Comparison of ENCODE assay signal across 8 cellular contexts in genomic region chr4:102760645-102761477, GRCh38. TPM values are rescaled to one million over a fixed set of nuclear protein-coding genes. Genes with fewer than 3 reads are reported as not detected.
DNase-seq lines count a peak whose midpoint lies in the region; ATAC-seq, FAIRE-seq and TF ChIP-seq lines count a peak whose summit lies in the region.

MANBA (minus strand) TSS chr4:102760968; CDS start chr4:102760894, 74 bp downstream.

- peaks cover 3% of the 10 kb centered on the region for H3K27me3 Mint-ChIP-seq in stimulated activated naive CD8-positive, alpha-beta T cell treated with anti-CD3 and anti-CD28 coated beads, Interleukin-15, amount 100 ng/mL, for 72 hours

- peak within 1 kb of the TSS; percentile 94 to 96 for H3K4me3 Mint-ChIP-seq in stimulated activated naive CD8-positive, alpha-beta T cell treated with anti-CD3 and anti-CD28 coated beads, Interleukin-15, amount 100 ng/mL, for 72 hours

- peak within 1 kb of the TSS; percentile 80 for H3K27ac ChIP-seq in neural cell (ENCODE audit: low read length)

- H2AFZ ChIP-seq in neural cell (ENCODE audit: low read depth, low read length), result peak within 1 kb of the TSS; percentile 82

- H3K4me3 ChIP-seq in LNCaP clone FGC (ENCODE audit: low read depth, low read length) (peak within 1 kb of the TSS; percentile 92), fibroblast of villous mesenchyme (ENCODE audit: low read depth, low read length) (peak within 1 kb of the TSS; percentile 87), neural cell (ENCODE audit: low read length) (peak within 1 kb of the TSS; percentile 94)

- TF ChIP-seq POLR2A in H54 (IDR thresholded peaks at IDR 0.05; ENCODE audit: low read depth, low read length), result peak; percentile 70
- peak; percentile 98 for TF ChIP-seq POLR2A in Raji (IDR thresholded peaks at IDR 0.05; ENCODE audit: insufficient read depth, low read depth, low read length)

- no peaks in the 10 kb centered on the region for H3K9me2 ChIP-seq in neural cell (ENCODE audit: insufficient read depth, low read length)

- H3K36me3 ChIP-seq in ES-I3 (ENCODE audit: insufficient read depth, low read length) (no peaks in the 10 kb centered on the region), neural cell (ENCODE audit: insufficient read depth, low read length) (no peaks in the 10 kb centered on the region)

- peak within 1 kb of the TSS; percentile 69 for H3K4me2 ChIP-seq in neural cell (ENCODE audit: low read length)

- H3K4me1 Mint-ChIP-seq in stimulated activated naive CD8-positive, alpha-beta T cell treated with anti-CD3 and anti-CD28 coated beads, Interleukin-15, amount 100 ng/mL, for 72 hours, result peaks cover 37% of the 10 kb centered on the region

- DNase-seq in H54 (ENCODE audit: insufficient read length, low spot score), result peak; percentile 69
- peak; percentile 47 for DNase-seq in LNCaP clone FGC (ENCODE audit: low read depth)
- DNase-seq in activated T-helper 9 cell treated with anti-CD3 and anti-CD28 coated beads, Interleukin-2, amount 50 U/mL, for 16 hours (ENCODE audit: low read depth), result peak; percentile 77
- DNase-seq in fibroblast of villous mesenchyme (ENCODE audit: low read depth), result peak; percentile 79
- DNase-seq in stimulated activated naive CD8-positive, alpha-beta T cell treated with anti-CD3 and anti-CD28 coated beads, Interleukin-15, amount 100 ng/mL, for 72 hours, result peak; percentile 80

- TF ChIP-seq RAD21 in neural cell (conservative IDR thresholded peaks at IDR 0.05), result no peak

- peak within 1 kb of the TSS; percentile 66 to 95 for H3K27ac Mint-ChIP-seq in stimulated activated naive CD8-positive, alpha-beta T cell treated with anti-CD3 and anti-CD28 coated beads, Interleukin-15, amount 100 ng/mL, for 72 hours

- no peaks in the 10 kb centered on the region for H4K20me1 ChIP-seq in neural cell (ENCODE audit: insufficient read depth)

- TF ChIP-seq EP300 in neural cell (conservative IDR thresholded peaks at IDR 0.05; ENCODE audit: poor library complexity, severe bottlenecking), result peak; percentile 11

- peak; percentile 96 for ATAC-seq in stimulated activated naive CD8-positive, alpha-beta T cell treated with anti-CD3 and anti-CD28 coated beads, Interleukin-15, amount 100 ng/mL, for 72 hours

- H3K9ac ChIP-seq in ES-I3 (ENCODE audit: low read depth, low read length) (peak within 1 kb of the TSS; percentile 89), neural cell (ENCODE audit: low read length) (peak within 1 kb of the TSS; percentile 85)

- H3K9me3 Mint-ChIP-seq in stimulated activated naive CD8-positive, alpha-beta T cell treated with anti-CD3 and anti-CD28 coated beads, Interleukin-15, amount 100 ng/mL, for 72 hours, result no peaks in the 10 kb centered on the region

- no peak for FAIRE-seq in H54 (lab: Jason Lieb, UNC)

- no peaks in the 10 kb centered on the region for H3K4me1 ChIP-seq in ES-I3 (ENCODE audit: insufficient read depth, low read length)

- peaks cover 7% of the 10 kb centered on the region for H3F3A ChIP-seq in neural cell (ENCODE audit: insufficient read depth, low read length, poor library complexity, severe bottlenecking)

- H3K9me3 ChIP-seq in ES-I3 (ENCODE audit: control insufficient read depth, insufficient read depth, low read length) (no peaks in the 10 kb centered on the region; the same call in 1 of the 2 replicates), neural cell (ENCODE audit: low read length) (no peaks in the 10 kb centered on the region)

- no peak for TF ChIP-seq CTCF in LNCaP clone FGC (IDR thresholded peaks at IDR 0.05; ENCODE audit: control insufficient read depth, extremely low read depth, insufficient read depth)
- TF ChIP-seq CTCF in fibroblast of villous mesenchyme (IDR thresholded peaks at IDR 0.05; ENCODE audit: insufficient read depth, low read depth, low read length), result no peak
- no peak for TF ChIP-seq CTCF in neural cell (IDR thresholded peaks at IDR 0.05; ENCODE audit: poor library complexity, severe bottlenecking)

- no peaks in the 10 kb centered on the region for H3K27me3 ChIP-seq in neural cell (ENCODE audit: insufficient read depth, low read depth, low read length)

- H3K79me2 ChIP-seq in neural cell (replicated peaks; ENCODE audit: insufficient read depth, low read length), result peaks cover 22% of the 10 kb centered on the region

TF ChIP-seq in neural cell, 6 proteins besides CTCF, POLR2A, EP300 and RAD21:
- TF ChIP-seq TAF1 (IDR thresholded peaks at IDR 0.05; ENCODE audit: low read depth) (peak; percentile 55), POLR2AphosphoS5 (IDR thresholded peaks at IDR 0.05) (peak; percentile 83), EZH2 (IDR thresholded peaks at IDR 0.05; ENCODE audit: borderline replicate concordance, insufficient read depth, low read length, poor library complexity, severe bottlenecking) (no peak), SMC3 (conservative IDR thresholded peaks at IDR 0.05; ENCODE audit: poor library complexity) (peak; percentile 41), MXI1 (conservative IDR thresholded peaks at IDR 0.05; ENCODE audit: poor library complexity, severe bottlenecking) (peak; percentile 71), REST (IDR thresholded peaks at IDR 0.05; ENCODE audit: borderline replicate concordance) (peak; percentile 75)

RNA-seq across cellular contexts. Expression of gene MANBA, which starts in this region (rescaled TPM):
- total RNA-seq in fibroblast of villous mesenchyme, result 53.5 and 70.5 TPM in 2 replicates
- polyA plus RNA-seq in neural cell, result 43.8 and 53.7 TPM in 2 replicates
- 53.6 and 64.0 TPM in 2 replicates for polyA minus RNA-seq in neural cell

Comparison
In these comparisons a context has a peak if more than half of its experiments do, and no peak if none do; other contexts are left out.
1. Peak in every context shown above with its lines: DNase-seq, ATAC-seq, H3K4me3 ChIP-seq and H3K27ac ChIP-seq.